ENCODE assay signal across 34 cellular contexts in the genomic region with DNA sequence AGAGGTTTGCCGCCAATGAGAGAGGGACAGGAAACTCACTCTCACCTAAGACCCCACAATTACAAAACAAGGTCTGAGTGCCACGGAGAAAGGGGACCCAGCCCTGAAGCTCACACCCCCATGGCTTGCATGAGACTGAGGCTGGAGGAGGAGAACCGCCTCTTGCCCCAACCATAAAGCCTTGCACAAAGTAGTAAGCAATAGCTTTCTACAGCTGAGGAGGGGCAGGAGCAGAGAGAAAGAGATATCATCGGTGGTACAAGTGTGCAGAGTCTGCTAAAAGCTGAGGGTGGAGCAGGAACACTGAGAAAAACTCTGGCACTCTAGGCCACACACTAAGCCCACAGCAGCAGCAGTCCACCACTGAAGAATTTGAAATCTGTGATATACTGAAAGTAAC.
"Had no signal": no experiment of that assay in that cellular context is flagged by ENCODE, and none has a peak within 500 bp of the region (broad histone marks: within the 10 kb centered on the region; RNA-seq: fewer than 3 reads in every experiment).

No MANE protein-coding gene starts in this region.

- H3K27ac Mint-ChIP-seq: activated B cell treated with CpG ODN at 0.5 μM for 24 hours; activated naive CD8-positive, alpha-beta T cell; activated naive CD8-positive, alpha-beta T cell treated with anti-CD3 and anti-CD28 coated beads, Interleukin-2, amount 50 U/mL, for 24 hours; activated T-cell treated with anti-CD3 and anti-CD28 coated beads, Interleukin-2, amount 50 U/mL, for 24 hours; activated T-cell treated with anti-CD3 and anti-CD28 coated beads, Interleukin-2, amount 50 U/mL, for 72 hours; brain; dendritic cell treated with granulocyte-macrophage colony-stimulating factor and Interleukin-4, amounts not matched to agents 40 ng/mL and 50 ng/mL, for 4 days; endodermal cell; T-helper 17 cell; T-helper 2 cell treated with Interferon-gamma antibody and Interleukin-4, amounts not matched to agents 5 μg/mL and 100 μg/mL, for 36 hours had no signal

- H3K9me3 ChIP-seq: adrenal gland, ascending aorta, breast epithelium, heart left ventricle had no signal

- H3K36me3 ChIP-seq: breast epithelium had no signal

- DNase-seq: activated B cell treated with CpG ODN at 0.5 μM for 24 hours; activated CD4-positive, alpha-beta T cell treated with anti-CD3 and anti-CD28 coated beads for 48 hours; activated CD4-positive, alpha-beta T cell treated with anti-CD3 and anti-CD28 coated beads, Interleukin-2, amount 50 U/mL, for 1 hour; activated CD4-positive, alpha-beta T cell treated with anti-CD3 and anti-CD28 coated beads, Interleukin-2, amount 50 U/mL, for 48 hours; activated CD8-positive, alpha-beta memory T cell treated with anti-CD3 and anti-CD28 coated beads, Interleukin-2, amount 50 U/mL, for 48 hours; activated gamma-delta T cell; activated naive CD4-positive, alpha-beta T cell treated with anti-CD3 and anti-CD28 coated beads, Interleukin-2, amount 50 U/mL, for 16 hours; activated naive CD4-positive, alpha-beta T cell treated with Interleukin-2 at 50 U/mL for 16 hours; activated naive CD8-positive, alpha-beta T cell treated with anti-CD3 and anti-CD28 coated beads, Interleukin-2, amount 50 U/mL, for 24 hours; activated T-cell treated with anti-CD3 and anti-CD28 coated beads for 4 hours; activated T-cell treated with anti-CD3 and anti-CD28 coated beads, Interleukin-2, amount 50 U/mL, for 24 hours; activated T-cell treated with anti-CD3 and anti-CD28 coated beads, Interleukin-2, amount 50 U/mL, for 72 hours; adrenal gland; amygdala; dorsolateral prefrontal cortex; effector memory CD4-positive, alpha-beta T cell; foreskin fibroblast; heart left ventricle; T-helper 1 cell; T-helper 17 cell; T1000; WERI-Rb-1 had no signal

- H3K4me1 ChIP-seq: adrenal gland, ascending aorta, breast epithelium, heart left ventricle had no signal

- H3K27me3 ChIP-seq: adrenal gland, ascending aorta, breast epithelium, dorsolateral prefrontal cortex, heart left ventricle had no signal

- H3K27ac ChIP-seq: adrenal gland, ascending aorta, breast epithelium, coronary artery, dorsolateral prefrontal cortex, heart left ventricle, WERI-Rb-1 had no signal

- H3K4me3 ChIP-seq: adrenal gland, ascending aorta, breast epithelium, coronary artery, dorsolateral prefrontal cortex, heart left ventricle had no signal

- H3K4me3 Mint-ChIP-seq: activated B cell treated with CpG ODN at 0.5 μM for 24 hours; activated naive CD8-positive, alpha-beta T cell; activated naive CD8-positive, alpha-beta T cell treated with anti-CD3 and anti-CD28 coated beads, Interleukin-2, amount 50 U/mL, for 24 hours; activated T-cell treated with anti-CD3 and anti-CD28 coated beads, Interleukin-2, amount 50 U/mL, for 24 hours; activated T-cell treated with anti-CD3 and anti-CD28 coated beads, Interleukin-2, amount 50 U/mL, for 72 hours; brain; central memory CD8-positive, alpha-beta T cell; dendritic cell treated with granulocyte-macrophage colony-stimulating factor and Interleukin-4, amounts not matched to agents 40 ng/mL and 50 ng/mL, for 4 days; endodermal cell; T-helper 17 cell; T-helper 2 cell treated with Interferon-gamma antibody and Interleukin-4, amounts not matched to agents 5 μg/mL and 100 μg/mL, for 36 hours had no signal

- ATAC-seq: activated CD4-positive, CD25-positive, alpha-beta regulatory T cell treated with anti-CD3 and anti-CD28 coated beads, Interleukin-2, amount 50 U/mL, for 24 hours; activated naive CD8-positive, alpha-beta T cell treated with anti-CD3 and anti-CD28 coated beads, Interleukin-2, amount 50 U/mL, for 24 hours; activated T-cell treated with anti-CD3 and anti-CD28 coated beads, Interleukin-2, amount 50 U/mL, for 72 hours; esophagus mucosa; heart left ventricle; T-helper 17 cell had no signal

- H3K9me3 Mint-ChIP-seq: activated B cell treated with CpG ODN at 0.5 μM for 24 hours; activated naive CD8-positive, alpha-beta T cell treated with anti-CD3 and anti-CD28 coated beads, Interleukin-2, amount 50 U/mL, for 24 hours; activated T-cell treated with anti-CD3 and anti-CD28 coated beads, Interleukin-2, amount 50 U/mL, for 24 hours; activated T-cell treated with anti-CD3 and anti-CD28 coated beads, Interleukin-2, amount 50 U/mL, for 72 hours; central memory CD8-positive, alpha-beta T cell; dendritic cell treated with granulocyte-macrophage colony-stimulating factor and Interleukin-4, amounts not matched to agents 40 ng/mL and 50 ng/mL, for 4 days; endodermal cell; T-helper 2 cell treated with Interferon-gamma antibody and Interleukin-4, amounts not matched to agents 5 μg/mL and 100 μg/mL, for 36 hours had no signal

- H3K4me1 Mint-ChIP-seq: activated B cell treated with CpG ODN at 0.5 μM for 24 hours; activated naive CD8-positive, alpha-beta T cell treated with anti-CD3 and anti-CD28 coated beads, Interleukin-2, amount 50 U/mL, for 24 hours; brain; central memory CD8-positive, alpha-beta T cell; endodermal cell; T-helper 17 cell had no signal

- FAIRE-seq: frontal cortex had no signal

- H3K27me3 Mint-ChIP-seq: activated B cell treated with CpG ODN at 0.5 μM for 24 hours; activated naive CD8-positive, alpha-beta T cell; activated naive CD8-positive, alpha-beta T cell treated with anti-CD3 and anti-CD28 coated beads, Interleukin-2, amount 50 U/mL, for 24 hours; activated T-cell treated with anti-CD3 and anti-CD28 coated beads, Interleukin-2, amount 50 U/mL, for 24 hours; central memory CD8-positive, alpha-beta T cell; dendritic cell treated with granulocyte-macrophage colony-stimulating factor and Interleukin-4, amounts not matched to agents 40 ng/mL and 50 ng/mL, for 4 days; T-helper 17 cell had no signal
